ENCODE assay signal across 9 cellular contexts in genomic region chr19:12939292-12939606, GRCh38. TPM values are rescaled to one million over a fixed set of nuclear protein-coding genes. Genes with fewer than 3 reads are reported as not detected.
A peak's percentile ranks its signal among the peaks of the same experiment; 100 is the strongest.
DNase-seq lines count a peak whose midpoint lies in the region; ATAC-seq and TF ChIP-seq lines count a peak whose summit lies in the region.
"Had no signal": no experiment of that assay in that cellular context is flagged by ENCODE, and none has a peak within 500 bp of the region (broad histone marks: within the 10 kb centered on the region; RNA-seq: fewer than 3 reads in every experiment).

No MANE protein-coding gene starts in this region.

- TF ChIP-seq CTCF in HL-60 (IDR thresholded peaks at IDR 0.05; ENCODE audit: insufficient read depth, low read length) (no peak), fibroblast of mammary gland (conservative IDR thresholded peaks at IDR 0.05; ENCODE audit: control insufficient read depth, insufficient read depth, low read depth, low read length) (no peak), neutrophil (IDR thresholded peaks at IDR 0.05) (no peak)

- peak overlapping the region; percentile 97 for H3K27ac Mint-ChIP-seq in activated CD8-positive, alpha-beta T cell treated with anti-CD3 and anti-CD28 coated beads, Interleukin-2, amount 10 ng/mL, durations not matched to agents 7 days and 5 days

- POLR2A ChIA-PET in activated CD8-positive, alpha-beta T cell treated with anti-CD3 and anti-CD28 coated beads, Interleukin-2, amount 10 ng/mL, durations not matched to agents 7 days and 5 days (lab: Charles Lee) = interaction anchor here (0.7 to 3.1 kb wide), 8 partner anchors 14 to 244 kb away, joined by 3 to 20 read pairs (median 3); partner anchors contain the start of genes JUNB and SYCE2

- H3K9me3 ChIP-seq in neutrophil = no peaks in the 10 kb centered on the region

- no peaks in the 10 kb centered on the region for H3K27me3 ChIP-seq in HL-60 (ENCODE audit: insufficient read depth, poor library complexity, severe bottlenecking)
- H3K27me3 ChIP-seq in neutrophil = no peaks in the 10 kb centered on the region

- CTCF ChIA-PET in activated CD8-positive, alpha-beta T cell treated with anti-CD3 and anti-CD28 coated beads, Interleukin-2, amount 10 ng/mL, durations not matched to agents 7 days and 5 days (lab: Charles Lee) = interaction anchor here (0.8 kb wide), 2 partner anchors 26 to 32 kb away, joined by 3 to 4 read pairs; no protein-coding TSS in a partner anchor

- H3K4me1 ChIP-seq in neutrophil (ENCODE audit: control insufficient read depth in 1 of 2, insufficient read depth in 1 of 2, low read depth in 1 of 2, low read length in 1 of 2) = peaks cover 45 to 47% of the 10 kb centered on the region in 2 experiments

- no peak for ATAC-seq in activated CD8-positive, alpha-beta T cell treated with anti-CD3 and anti-CD28 coated beads, Interleukin-2, amount 10 ng/mL, durations not matched to agents 7 days and 5 days
- ATAC-seq in GM19397 (IDR thresholded peaks at IDR 0.05; ENCODE audit: unreplicated experiment) (no peak), HG03097 (IDR thresholded peaks at IDR 0.05; ENCODE audit: low FRiP score, unreplicated experiment) (no peak)

- no peaks in the 10 kb centered on the region for H3K27me3 Mint-ChIP-seq in activated CD8-positive, alpha-beta T cell treated with anti-CD3 and anti-CD28 coated beads, Interleukin-2, amount 10 ng/mL, durations not matched to agents 7 days and 5 days (ENCODE audit: low read depth)

- H3K4me1 Mint-ChIP-seq in activated CD8-positive, alpha-beta T cell treated with anti-CD3 and anti-CD28 coated beads, Interleukin-2, amount 10 ng/mL, durations not matched to agents 7 days and 5 days (ENCODE audit: low read depth) = peaks cover 66% of the 10 kb centered on the region

- H3K4me3 ChIP-seq in HL-60 (replicated peaks; ENCODE audit: insufficient read depth, low read length) = peak overlapping the region; percentile 78
- H3K4me3 ChIP-seq in fibroblast of mammary gland (ENCODE audit: control insufficient read depth, low read depth, low read length) = peak overlapping the region; percentile 99
- H3K4me3 ChIP-seq in neutrophil (ENCODE audit: low read depth in 1 of 2, low read length in 1 of 2) = peak overlapping the region; percentile 95 to 100

- H3K9me3 Mint-ChIP-seq in activated CD8-positive, alpha-beta T cell treated with anti-CD3 and anti-CD28 coated beads, Interleukin-2, amount 10 ng/mL, durations not matched to agents 7 days and 5 days (ENCODE audit: insufficient read depth) = no peaks in the 10 kb centered on the region

- peaks cover 25% of the 10 kb centered on the region for H3K36me3 ChIP-seq in neutrophil

- H3K36me3 Mint-ChIP-seq in activated CD8-positive, alpha-beta T cell treated with anti-CD3 and anti-CD28 coated beads, Interleukin-2, amount 10 ng/mL, durations not matched to agents 7 days and 5 days (ENCODE audit: low read depth) = peaks cover 58% of the 10 kb centered on the region

- H3K4me3 Mint-ChIP-seq in activated CD8-positive, alpha-beta T cell treated with anti-CD3 and anti-CD28 coated beads, Interleukin-2, amount 10 ng/mL, durations not matched to agents 7 days and 5 days = peak overlapping the region; percentile 99

- DNase-seq in HL-60 (ENCODE audit: low read depth in 1 of 2, low spot score in 1 of 2) (no peak), fibroblast of mammary gland (ENCODE audit: low read depth) (peak; percentile 76), NCI-H2196 (lab: John Stamatoyannopoulos, UW; ENCODE audit: unreplicated experiment) (no peak)
- DNase-seq in activated CD8-positive, alpha-beta T cell treated with anti-CD3 and anti-CD28 coated beads, Interleukin-2, amount 10 ng/mL, durations not matched to agents 7 days and 5 days = peak; percentile 54
- DNase-seq in central memory CD4-positive, alpha-beta T cell = no peak

- H3K27ac ChIP-seq in HL-60 (replicated peaks) (peak overlapping the region; percentile 97), neutrophil (peak overlapping the region; percentile 82)

RNA-seq across cellular contexts. Expression of gene CALR, which starts 0.8 kb away (rescaled TPM):
- total RNA-seq in activated CD8-positive, alpha-beta T cell treated with anti-CD3 and anti-CD28 coated beads, Interleukin-2, amount 10 ng/mL, durations not matched to agents 7 days and 5 days = 100 to 1,000 TPM; 875 to 886 TPM

RNA-seq across cellular contexts. Expression of gene FARSA, which starts 5.7 kb away (rescaled TPM):
- 100 to 1,000 TPM in 1 of 2 experiments, 10 to 100 TPM in 1; 98.8 to 106 TPM for total RNA-seq in activated CD8-positive, alpha-beta T cell treated with anti-CD3 and anti-CD28 coated beads, Interleukin-2, amount 10 ng/mL, durations not matched to agents 7 days and 5 days

RNA-seq across cellular contexts. Expression of gene RAD23A, which starts 6.4 kb away (rescaled TPM):
- 100 to 1,000 TPM; 138 to 140 TPM for total RNA-seq in activated CD8-positive, alpha-beta T cell treated with anti-CD3 and anti-CD28 coated beads, Interleukin-2, amount 10 ng/mL, durations not matched to agents 7 days and 5 days

RNA-seq across cellular contexts. Expression of gene GADD45GIP1, which starts 17.8 kb away (rescaled TPM):
- 10 to 100 TPM; 23.4 to 25.4 TPM for total RNA-seq in activated CD8-positive, alpha-beta T cell treated with anti-CD3 and anti-CD28 coated beads, Interleukin-2, amount 10 ng/mL, durations not matched to agents 7 days and 5 days

RNA-seq across cellular contexts. Expression of gene SYCE2, which starts 20.2 kb away (rescaled TPM):
- total RNA-seq in activated CD8-positive, alpha-beta T cell treated with anti-CD3 and anti-CD28 coated beads, Interleukin-2, amount 10 ng/mL, durations not matched to agents 7 days and 5 days = 1 to 10 TPM; 3.4 to 3.9 TPM
- total RNA-seq: subcutaneous adipose tissue had no signal

Comparison
In these comparisons a context has a peak if more than half of its experiments do, and no peak if none do; other contexts are left out.
1. DNase-seq: peak in activated CD8-positive, alpha-beta T cell treated with anti-CD3 and anti-CD28 coated beads, Interleukin-2, amount 10 ng/mL, durations not matched to agents 7 days and 5 days (single experiment) and fibroblast of mammary gland (single experiment); none in HL-60 (0 of 2), NCI-H2196 (single experiment) and central memory CD4-positive, alpha-beta T cell (single experiment).
2. Peak in every context shown above with its lines, with median percentiles within 50 percentile points of each other: H3K4me3 ChIP-seq.